In genomic region chr15:87929835-87930234, GRCh38 we compare ENCODE assay signal across 25 cellular contexts.
"Had no signal": no experiment of that assay in that cellular context is flagged by ENCODE, and none has a peak within 500 bp of the region (broad histone marks: within the 10 kb centered on the region; RNA-seq: fewer than 3 reads in every experiment).

No MANE protein-coding gene starts in this region.

- DNase-seq: dermis blood vessel endothelial cell; effector memory CD4-positive, alpha-beta T cell; hypothalamus; immature natural killer cell; natural killer cell; stimulated activated CD4-positive, alpha-beta T cell treated with anti-CD3 and anti-CD28 coated beads, Interleukin-12 subunit alpha, Interleukin-12 subunit beta, amount 100 ng/mL, for 4 hours; stimulated activated CD4-positive, alpha-beta T cell treated with anti-CD3 and anti-CD28 coated beads, Interleukin-1b, Interleukin-23, amount 100 ng/mL, for 48 hours; stimulated activated CD4-positive, alpha-beta T cell treated with anti-CD3 and anti-CD28 coated beads, Interleukin-4, amount 100 ng/mL, for 1 hour; stimulated activated CD8-positive, alpha-beta memory T cell treated with anti-CD3 and anti-CD28 coated beads, Interleukin-4, amount 100 ng/mL, for 48 hours; stimulated activated naive CD4-positive, alpha-beta T cell; stimulated activated naive CD8-positive, alpha-beta T cell treated with anti-CD3 and anti-CD28 coated beads, Interleukin-15, amount 100 ng/mL, for 72 hours; transverse colon; upper lobe of right lung; uterus had no signal

- H3K27me3 Mint-ChIP-seq: stimulated activated naive CD8-positive, alpha-beta T cell treated with anti-CD3 and anti-CD28 coated beads, Interleukin-15, amount 100 ng/mL, for 72 hours had no signal

- H3K9me3 Mint-ChIP-seq: memory B cell; natural killer cell; neural progenitor cell; stimulated activated naive CD8-positive, alpha-beta T cell treated with anti-CD3 and anti-CD28 coated beads, Interleukin-15, amount 100 ng/mL, for 72 hours had no signal

- H3K4me3 Mint-ChIP-seq: immature natural killer cell; memory B cell; natural killer cell; neural progenitor cell; stimulated activated naive CD8-positive, alpha-beta T cell treated with anti-CD3 and anti-CD28 coated beads, Interleukin-15, amount 100 ng/mL, for 72 hours had no signal

- H3K9me3 ChIP-seq: right atrium auricular region, suprapubic skin, transverse colon, upper lobe of right lung, uterus had no signal

- H3K36me3 Mint-ChIP-seq: immature natural killer cell, memory B cell, natural killer cell, neural progenitor cell had no signal

- H3K4me3 ChIP-seq: coronary artery, lung, neural progenitor cell, right atrium auricular region, smooth muscle cell, suprapubic skin, transverse colon, upper lobe of right lung, uterus had no signal

- H3K27me3 ChIP-seq: neural progenitor cell, right atrium auricular region, suprapubic skin, transverse colon, upper lobe of right lung, uterus had no signal

- H3K36me3 ChIP-seq: neural progenitor cell, right atrium auricular region, suprapubic skin, transverse colon, upper lobe of right lung, uterus had no signal

- ATAC-seq: left lobe of liver; natural killer cell; sciatic nerve; stimulated activated naive CD8-positive, alpha-beta T cell treated with anti-CD3 and anti-CD28 coated beads, Interleukin-15, amount 100 ng/mL, for 72 hours; upper lobe of right lung had no signal

- H3K4me1 Mint-ChIP-seq: immature natural killer cell; memory B cell; natural killer cell; stimulated activated naive CD8-positive, alpha-beta T cell treated with anti-CD3 and anti-CD28 coated beads, Interleukin-15, amount 100 ng/mL, for 72 hours had no signal

- H3K27ac ChIP-seq: coronary artery, neural progenitor cell, parathyroid adenoma, right atrium auricular region, suprapubic skin, transverse colon, upper lobe of right lung, uterus had no signal

- H3K4me1 ChIP-seq: neural progenitor cell, parathyroid adenoma, right atrium auricular region, suprapubic skin, transverse colon, upper lobe of right lung, uterus had no signal

- H3K27ac Mint-ChIP-seq: immature natural killer cell; memory B cell; natural killer cell; neural progenitor cell; progenitor cell of endocrine pancreas; stimulated activated naive CD8-positive, alpha-beta T cell treated with anti-CD3 and anti-CD28 coated beads, Interleukin-15, amount 100 ng/mL, for 72 hours had no signal
